Comparison of ENCODE assay signal across 14 cellular contexts in the genomic region with DNA sequence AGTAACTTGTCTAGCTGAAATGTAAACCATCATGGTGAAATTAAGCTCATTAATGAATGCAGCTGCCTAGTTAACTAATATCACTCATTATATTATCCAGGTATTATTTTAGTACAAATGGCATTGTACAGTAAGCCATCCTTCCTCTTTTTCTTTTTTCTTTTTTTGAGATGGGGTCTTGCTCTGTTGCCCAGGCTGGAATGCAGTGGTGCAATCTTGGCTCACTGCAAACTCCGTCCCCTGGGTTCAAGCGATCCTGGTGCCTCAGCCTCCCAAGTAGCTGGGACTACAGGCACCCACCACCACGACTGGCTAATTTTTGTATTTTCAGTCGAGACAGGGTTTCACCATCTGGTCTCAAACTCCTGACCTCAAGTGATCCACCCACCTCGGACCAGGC. TPM values are rescaled to one million over a fixed set of nuclear protein-coding genes. Genes with fewer than 3 reads are reported as not detected.
"Had no signal": no experiment of that assay in that cellular context is flagged by ENCODE, and none has a peak within 500 bp of the region (broad histone marks: within the 10 kb centered on the region; RNA-seq: fewer than 3 reads in every experiment).

No MANE protein-coding gene starts in this region.

RNA-seq across cellular contexts. Expression of gene NCR3, which starts 2.1 kb away (rescaled TPM):
- total RNA-seq: endothelial cell of umbilical vein, fibroblast of lung, fibroblast of villous mesenchyme, gastroesophageal sphincter, mammary epithelial cell, mucosa of gallbladder, omental fat pad, pulmonary artery endothelial cell, right atrium auricular region, smooth muscle cell, stomach, thyroid gland, vagina had no signal
- polyA plus RNA-seq: endothelial cell of umbilical vein, fibroblast of lung, mammary epithelial cell had no signal

RNA-seq across cellular contexts. Expression of gene LST1, which starts 4.6 kb away (rescaled TPM):
- total RNA-seq: fibroblast of lung, fibroblast of villous mesenchyme, mammary epithelial cell, smooth muscle cell, vagina had no signal
- polyA plus RNA-seq: fibroblast of lung, mammary epithelial cell had no signal

RNA-seq across cellular contexts. Expression of gene LTB, which starts 8.5 kb away (rescaled TPM):
- total RNA-seq: fibroblast of lung, fibroblast of villous mesenchyme, right atrium auricular region, smooth muscle cell, thyroid gland had no signal
- polyA plus RNA-seq: fibroblast of lung had no signal

RNA-seq across cellular contexts. Expression of gene TNF, which starts 15.3 kb away (rescaled TPM):
- total RNA-seq: endothelial cell of umbilical vein, fibroblast of lung, pulmonary artery endothelial cell, vagina had no signal
- polyA plus RNA-seq: endothelial cell of umbilical vein, fibroblast of lung had no signal

RNA-seq across cellular contexts. Expression of gene LTA, which starts 18.6 kb away (rescaled TPM):
- total RNA-seq: fibroblast of lung, fibroblast of villous mesenchyme, gastroesophageal sphincter, liver, mammary epithelial cell, omental fat pad, right atrium auricular region, smooth muscle cell, stomach, thyroid gland, vagina had no signal
- polyA plus RNA-seq: endothelial cell of umbilical vein, fibroblast of lung, mammary epithelial cell had no signal
